23 cellular contexts compared by ENCODE assay signal in the genomic region with DNA sequence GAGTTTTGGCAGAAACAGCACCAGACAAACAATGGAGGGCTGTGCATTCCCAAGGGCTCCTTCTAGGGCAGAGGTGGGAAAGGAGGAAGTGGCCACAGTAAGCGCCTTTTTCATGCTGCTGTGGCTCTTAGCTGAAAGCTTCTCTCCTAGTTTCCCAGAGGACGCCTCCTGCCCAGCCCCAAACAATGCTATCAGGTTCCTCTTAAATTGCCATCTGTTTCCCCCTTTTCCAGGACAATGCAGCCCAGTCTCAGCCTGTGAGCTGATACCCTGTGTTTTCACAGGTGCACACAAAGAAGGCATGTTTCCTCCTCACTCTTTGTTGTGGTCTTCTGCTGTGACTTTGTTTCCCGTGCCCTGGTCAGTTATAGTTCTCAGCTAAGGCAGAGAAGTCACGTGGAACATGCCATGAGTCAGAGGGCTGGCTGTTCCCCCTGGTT. TPM values are rescaled to one million over a fixed set of nuclear protein-coding genes. Genes with fewer than 3 reads are reported as not detected.
A peak's percentile ranks its signal among the peaks of the same experiment; 100 is the strongest.
DNase-seq lines count a peak whose midpoint lies in the region; ATAC-seq and TF ChIP-seq lines count a peak whose summit lies in the region.
"Had no signal": no experiment of that assay in that cellular context is flagged by ENCODE, and none has a peak within 500 bp of the region (broad histone marks: within the 10 kb centered on the region; RNA-seq: fewer than 3 reads in every experiment).

No MANE protein-coding gene starts in this region.

- intact Hi-C loops in lower lobe of right lung (cut with DNase I) = no loop called here

- peak; percentile 23 to 37 for ATAC-seq in lower lobe of right lung
- ATAC-seq: activated naive CD8-positive, alpha-beta T cell treated with anti-CD3 and anti-CD28 coated beads, Interleukin-2, amount 50 U/mL, for 24 hours; natural killer cell treated with Interleukin-12 subunit alpha and Interleukin-12 subunit beta and Interleukin-15 and Interleukin-18, amount 100 ng/mL, for 72 hours had no signal

- TF ChIP-seq CTCF in lower lobe of right lung (IDR thresholded peaks at IDR 0.05) = no peak

- H3K9me3 ChIP-seq in lower lobe of right lung = no peaks in the 10 kb centered on the region
- H3K9me3 ChIP-seq in subcutaneous abdominal adipose tissue (ENCODE audit: control insufficient read depth in 5 of 5, low read length in 5 of 5) = peaks cover 0 to 15% (median 8%) of the 10 kb centered on the region in 5 donors
- H3K9me3 ChIP-seq: Caco-2, prostate gland, SJCRH30 had no signal

- no peak overlapping the region for H3K4me3 ChIP-seq in lower lobe of right lung
- H3K4me3 ChIP-seq in subcutaneous abdominal adipose tissue (ENCODE audit: low read depth in 1 of 5, low read length in 5 of 5) = peak overlapping the region in 1 of 5 donors; percentile 9
- H3K4me3 ChIP-seq: prostate gland, SJCRH30, tibial nerve had no signal

- peak; percentile 22 for DNase-seq in NCI-H2171 (lab: John Stamatoyannopoulos, UW)
- DNase-seq in dermis blood vessel endothelial cell = peak; percentile 100
- DNase-seq in lower lobe of right lung = no peak
- DNase-seq in SHP77 treated with DMSO at 0.1 percent for 48 hours (lab: John Stamatoyannopoulos, UW) = no peak
- no peak for DNase-seq in SIG-M5 treated with dmso at 0.1 percent for 504 hours (lab: John Stamatoyannopoulos, UW; ENCODE audit: unreplicated experiment)
- no peak for DNase-seq in SK-N-DZ (ENCODE audit: low spot score)
- DNase-seq: activated CD4-positive, alpha-beta T cell treated with anti-CD3 and anti-CD28 coated beads, Interleukin-2, amount 50 U/mL, for 1 hour; activated naive CD8-positive, alpha-beta T cell treated with anti-CD3 and anti-CD28 coated beads, Interleukin-2, amount 50 U/mL, for 24 hours; Caco-2; cortex of kidney; EL; kidney; NCI-H1417; NCI-H526; stimulated activated CD4-positive, alpha-beta T cell treated with anti-CD3 and anti-CD28 coated beads, Interleukin-4, amount 100 ng/mL, for 24 hours had no signal

- H3K4me1 ChIP-seq in lower lobe of right lung (no peaks in the 10 kb centered on the region), subcutaneous abdominal adipose tissue (ENCODE audit: control insufficient read depth in 5 of 5, insufficient read depth in 5 of 5, low read length in 5 of 5) (peaks cover 0 to 36% (median 5%) of the 10 kb centered on the region in 5 donors)
- H3K4me1 ChIP-seq: Caco-2, prostate gland had no signal

- peak overlapping the region in 1 of 5 donors; percentile 5 for H3K9ac ChIP-seq in subcutaneous abdominal adipose tissue (ENCODE audit: low read length in 5 of 5)

- H3K36me3 ChIP-seq in lower lobe of right lung (no peaks in the 10 kb centered on the region), subcutaneous abdominal adipose tissue (ENCODE audit: control insufficient read depth in 5 of 5, insufficient read depth in 5 of 5, low read length in 5 of 5) (no peaks in the 10 kb centered on the region)
- H3K36me3 ChIP-seq: prostate gland, SJCRH30, tibial nerve had no signal

- H3K27ac ChIP-seq in lower lobe of right lung = no peak overlapping the region
- H3K27ac ChIP-seq in subcutaneous abdominal adipose tissue (ENCODE audit: low read depth, low read length) = peak overlapping the region; percentile 20
- H3K27ac ChIP-seq: prostate gland, SJCRH30, tibial nerve, VCaP had no signal

- no peaks in the 10 kb centered on the region for H3K27me3 ChIP-seq in lower lobe of right lung (ENCODE audit: low read depth)
- H3K27me3 ChIP-seq in subcutaneous abdominal adipose tissue (ENCODE audit: control insufficient read depth in 5 of 5, insufficient read depth in 4 of 5, low read length in 5 of 5) = no peaks in the 10 kb centered on the region
- H3K27me3 ChIP-seq: SJCRH30, tibial nerve had no signal

RNA-seq across cellular contexts. Expression of gene FAM124B, which starts 5.4 kb away (rescaled TPM):
- total RNA-seq in dermis blood vessel endothelial cell (139 and 228 TPM in 2 replicates), lower lobe of right lung (4.8 TPM)
- polyA plus RNA-seq in SK-N-DZ (2014; cell fraction: cytosol; rRNA removed) = 0.15 and 0.27 TPM in 2 replicates
- 0.25 TPM in 1 of 2 replicates, not detected in the other for polyA plus RNA-seq in SK-N-DZ (2014; cell fraction: nucleus; rRNA removed)
- total RNA-seq: Caco-2, MCF 10A, mesothelial cell of epicardium had no signal

Comparison
In these comparisons a context has a peak if more than half of its experiments do, and no peak if none do; other contexts are left out.
1. DNase-seq: peak in NCI-H2171 (single experiment) and dermis blood vessel endothelial cell (single experiment); none in lower lobe of right lung (single experiment), SHP77 treated with DMSO at 0.1 percent for 48 hours (single experiment), SIG-M5 treated with dmso at 0.1 percent for 504 hours (single experiment) and SK-N-DZ (single experiment).
2. RNA of gene FAM124B, which starts 5.4 kb away (total RNA-seq): 139 to 228 TPM in dermis blood vessel endothelial cell; 4.8 TPM in lower lobe of right lung (single experiment); every median in the first group is over 10 times any median in the second.